ENCODE assay signal across 10 cellular contexts in the genomic region with DNA sequence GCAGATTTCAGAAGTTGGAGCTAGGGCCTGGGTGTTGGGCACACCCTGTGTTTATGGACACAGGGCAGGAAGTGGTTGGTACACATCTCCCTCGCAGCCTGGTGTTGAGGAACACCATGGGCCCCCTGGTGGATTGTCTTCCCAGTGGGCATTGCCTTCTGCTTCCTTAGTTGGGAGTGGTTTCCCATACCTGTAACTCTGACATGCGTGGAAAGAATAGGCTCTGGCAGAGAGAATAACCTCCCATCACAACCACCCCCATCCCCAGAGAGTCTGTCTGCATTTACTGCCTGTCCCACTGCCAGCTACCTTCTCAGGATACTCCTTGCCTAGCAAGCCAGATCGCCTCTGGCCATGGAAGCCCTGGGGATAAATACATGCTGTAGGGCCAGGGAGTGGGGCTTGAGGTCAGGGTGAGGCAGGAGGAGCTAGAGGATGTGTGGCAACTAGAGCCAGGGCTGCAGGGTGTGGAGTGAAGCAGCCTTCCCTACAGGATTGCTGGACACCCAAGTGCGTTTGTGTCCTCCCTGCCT. TPM values are rescaled to one million over a fixed set of nuclear protein-coding genes. Genes with fewer than 3 reads are reported as not detected.
DNase-seq lines count a peak whose midpoint lies in the region; ATAC-seq and TF ChIP-seq lines count a peak whose summit lies in the region.
"Had no signal": no experiment of that assay in that cellular context is flagged by ENCODE, and none has a peak within 500 bp of the region (broad histone marks: within the 10 kb centered on the region; RNA-seq: fewer than 3 reads in every experiment).

No MANE protein-coding gene starts in this region.

- H3K4ac ChIP-seq in IMR-90 (ENCODE audit: low read depth, low read length), result peak overlapping the region; percentile 73

- H3K4me2 ChIP-seq in IMR-90 (ENCODE audit: low read depth, low read length) (no peak overlapping the region), mammary epithelial cell (ENCODE audit: insufficient read depth, low read depth, low read length) (peak overlapping the region; percentile 71)

- no peak; the same call in 1 of the 2 replicates for TF ChIP-seq RAD21 in IMR-90 (IDR thresholded peaks at IDR 0.05; ENCODE audit: low read length)

- H3K4me1 ChIP-seq in IMR-90 (ENCODE audit: control insufficient read depth, insufficient read depth, low read length) (peaks cover 46% of the 10 kb centered on the region), mammary epithelial cell (ENCODE audit: insufficient read depth, low read length) (peaks cover 61% of the 10 kb centered on the region), right cardiac atrium (ENCODE audit: control insufficient read depth, insufficient read depth, low read length) (peaks cover 18% of the 10 kb centered on the region)

- peak; percentile 22 for DNase-seq in NCI-H748 (lab: John Stamatoyannopoulos, UW; ENCODE audit: unreplicated experiment)
- no peak for DNase-seq in NCI-H748 treated with DMSO at 0.1 percent for 48 hours (lab: John Stamatoyannopoulos, UW)
- DNase-seq in IMR-90, result no peak
- DNase-seq in mammary epithelial cell, result peak; percentile 58
- no peak for DNase-seq in osteocyte (ENCODE audit: extremely low spot score, unreplicated experiment)
- no peak for DNase-seq in right cardiac atrium
- no peak for DNase-seq in activated gamma-delta T cell treated with Interleukin-2 at 50 U/mL for 16 hours
- DNase-seq: activated T-cell treated with anti-CD3 and anti-CD28 coated beads for 4 hours, NCI-H187 treated with DMSO at 0.1 percent for 48 hours had no signal

- no CpG with 5 or more reads among the region's 4 CpGs for whole genome bisulfite sequencing in IMR-90 (ENCODE audit: extremely low coverage in 2 of 2, insufficient read length in 1 of 2), 2 experiments
- WGBS in mammary epithelial cell (ENCODE audit: low coverage, missing lambda C conversion rate), result 11% methylated on average over 4 of the region's 4 CpGs
- WGBS in right cardiac atrium, result 79% methylated on average over 4 of the region's 4 CpGs

- H2BK15ac ChIP-seq in IMR-90 (ENCODE audit: low read depth, low read length), result peak overlapping the region; percentile 33; the same call in 2 of the 3 replicates

- H3K79me2 ChIP-seq in mammary epithelial cell (ENCODE audit: insufficient read depth, low read length), result peaks cover 35% of the 10 kb centered on the region

- H4K8ac ChIP-seq in IMR-90 (ENCODE audit: low read depth in 2 of 2, low read length in 2 of 2), result peak overlapping the region in 1 of 2 experiments; percentile 54; a peak in 2 of 4 replicates

- TF ChIP-seq CTCF in IMR-90 (conservative IDR thresholded peaks at IDR 0.05; ENCODE audit: low read depth, low read length) (peak; percentile 20; the same call in 1 of the 2 replicates), mammary epithelial cell (conservative IDR thresholded peaks at IDR 0.05 in 1 of 2, IDR thresholded peaks at IDR 0.05 in 1 of 2; ENCODE audit: extremely low read depth in 1 of 2, insufficient read depth in 1 of 2, low read depth in 1 of 2, low read length in 2 of 2) (peak; percentile 39 to 52), osteocyte (IDR thresholded peaks at IDR 0.05) (peak; percentile 35)

- intact Hi-C loops in IMR-90 (cut with micrococcal nuclease), result loop anchor here (5.0 kb wide), 1 partner anchor 128 kb away; a partner anchor contains a TSS
- intact Hi-C loops in mammary epithelial cell (cut with micrococcal nuclease), result loop anchor here (2.0 to 5.0 kb wide), 2 partner anchors 69 to 323 kb away; a partner anchor contains a TSS
- intact Hi-C loops in right cardiac atrium (cut with DNase I), result loop anchor here in 1 of 4 donors (5.0 kb wide), 1 partner anchor 43 kb away; no protein-coding TSS in a partner anchor

- peaks cover 52% of the 10 kb centered on the region for H3K4me1 Mint-ChIP-seq in osteocyte (ENCODE audit: unreplicated experiment)

- dilution Hi-C loops in IMR-90 (cut with HindIII; ENCODE audit: low sequenced_read_pairs, unreplicated experiment) (no loop called here), mammary epithelial cell (cut with HindIII; ENCODE audit: low sequenced_read_pairs) (no loop called here)

- no peak overlapping the region for H3K18ac ChIP-seq in IMR-90 (ENCODE audit: low read depth, low read length)

- H3K27ac ChIP-seq in IMR-90 (ENCODE audit: insufficient read depth, low read length) (no peak overlapping the region), mammary epithelial cell (ENCODE audit: insufficient read depth, low read depth, low read length) (peak overlapping the region; percentile 78), right cardiac atrium (ENCODE audit: low read length) (no peak overlapping the region)

- H3K27me3 ChIP-seq in IMR-90 (ENCODE audit: control insufficient read depth, insufficient read depth, low read length) (no peaks in the 10 kb centered on the region), mammary epithelial cell (ENCODE audit: insufficient read depth, low read length) (no peaks in the 10 kb centered on the region), right cardiac atrium (ENCODE audit: control insufficient read depth, insufficient read depth) (no peaks in the 10 kb centered on the region)

- H4K91ac ChIP-seq in IMR-90 (ENCODE audit: insufficient read depth, low read depth, low read length), result peak overlapping the region; percentile 80

- H3K4me3 ChIP-seq in IMR-90 (ENCODE audit: insufficient read depth, low read depth, low read length) (no peak overlapping the region), mammary epithelial cell (replicated peaks in 1 of 3; ENCODE audit: insufficient read depth in 1 of 3, low read depth in 2 of 3, low read length in 3 of 3) (no peak overlapping the region), right cardiac atrium (ENCODE audit: low read length) (no peak overlapping the region)

- peak overlapping the region; percentile 30; the same call in 1 of the 2 replicates for H3K23ac ChIP-seq in IMR-90 (ENCODE audit: low read depth, low read length)

- no peak overlapping the region for H3K27ac Mint-ChIP-seq in osteocyte (ENCODE audit: unreplicated experiment)

- TF ChIP-seq POLR2A in IMR-90 (IDR thresholded peaks at IDR 0.05; ENCODE audit: low read depth, low read length), result no peak

- peak overlapping the region; percentile 71 for H2BK5ac ChIP-seq in IMR-90 (ENCODE audit: low read depth, low read length, poor library complexity, severe bottlenecking)

- ATAC-seq in IMR-90 (ENCODE audit: low read depth) (no peak), HG02981 (IDR thresholded peaks at IDR 0.05; ENCODE audit: unreplicated experiment) (no peak), right cardiac atrium (no peak)

- H3K9me3 Mint-ChIP-seq in osteocyte (ENCODE audit: unreplicated experiment), result no peaks in the 10 kb centered on the region

- H3K9ac ChIP-seq in IMR-90 (ENCODE audit: low read depth, low read length) (no peak overlapping the region), mammary epithelial cell (ENCODE audit: insufficient read depth, low read length) (peak overlapping the region; percentile 27)

- peak overlapping the region; percentile 38 for H2BK20ac ChIP-seq in IMR-90 (ENCODE audit: low read depth, low read length)

- peak overlapping the region; percentile 67 for H2AK9ac ChIP-seq in IMR-90 (replicated peaks; ENCODE audit: low read depth, low read length, poor library complexity)

- no peak overlapping the region for H3K4me3 Mint-ChIP-seq in osteocyte (ENCODE audit: unreplicated experiment)

- H3K79me1 ChIP-seq in IMR-90 (ENCODE audit: low read depth in 1 of 2, low read length in 2 of 2), result peaks cover 34 to 61% of the 10 kb centered on the region in 2 experiments

- peaks cover 15% of the 10 kb centered on the region for H3K36me3 Mint-ChIP-seq in osteocyte (ENCODE audit: unreplicated experiment)

- H2BK120ac ChIP-seq in IMR-90 (ENCODE audit: low read depth, low read length), result peak overlapping the region; percentile 75

- H3K9me3 ChIP-seq in IMR-90 (ENCODE audit: control insufficient read depth, insufficient read depth, low read length) (no peaks in the 10 kb centered on the region), mammary epithelial cell (replicated peaks; ENCODE audit: insufficient read depth, low read length) (no peaks in the 10 kb centered on the region), right cardiac atrium (ENCODE audit: control insufficient read depth, low read length) (no peaks in the 10 kb centered on the region)

- POLR2A ChIA-PET in IMR-90 (lab: Charles Lee; ENCODE audit: unreplicated experiment), result interaction anchor here (0.5 kb wide), 1 partner anchor 12 kb away, joined by 3 read pairs; no protein-coding TSS in a partner anchor

- H3K9me1 ChIP-seq in IMR-90 (ENCODE audit: insufficient read depth, low read length), result peaks cover 34% of the 10 kb centered on the region

- H4K20me1 ChIP-seq in IMR-90 (ENCODE audit: insufficient read depth, low read length) (peaks cover 22% of the 10 kb centered on the region; the same call in 1 of the 2 replicates), mammary epithelial cell (ENCODE audit: insufficient read depth, low read length) (no peaks in the 10 kb centered on the region)

- in situ Hi-C loops in IMR-90 (cut with MboI; ENCODE audit: low sequenced_read_pairs) (loop anchor here (5.0 to 10.0 kb wide), 2 partner anchors 33 to 51 kb away; no protein-coding TSS in a partner anchor), mammary epithelial cell (cut with MboI; ENCODE audit: low sequenced_read_pairs in 2 of 2) (loop anchor here (5.0 to 10.0 kb wide), 4 partner anchors 38 to 233 kb away; a partner anchor contains a TSS)

- H4K5ac ChIP-seq in IMR-90 (ENCODE audit: low read depth, low read length), result no peak overlapping the region

- H2AFZ ChIP-seq in IMR-90 (replicated peaks; ENCODE audit: low read length, poor library complexity), result peak overlapping the region; percentile 29
- H2AFZ ChIP-seq in mammary epithelial cell (ENCODE audit: low read depth, low read length), result no peak overlapping the region

- H3K56ac ChIP-seq in IMR-90 (ENCODE audit: extremely low read depth, insufficient read depth, low read length), result no peak overlapping the region

- H3K36me3 ChIP-seq in IMR-90 (ENCODE audit: control insufficient read depth, insufficient read depth, low read length), result peaks cover 20% of the 10 kb centered on the region
- H3K36me3 ChIP-seq in mammary epithelial cell (ENCODE audit: insufficient read depth, low read length), result peaks cover 12% of the 10 kb centered on the region

- CTCF ChIA-PET in IMR-90 (lab: Yijun Ruan, JAX), result interaction anchor here (0.5 to 3.3 kb wide), 4 partner anchors 11 to 43 kb away, joined by 3 to 17 read pairs (median 3); no protein-coding TSS in a partner anchor
- CTCF ChIA-PET in mammary epithelial cell (lab: Charles Lee; ENCODE audit: low non-redundant PET), result interaction anchor here (1.1 to 1.2 kb wide), 2 partner anchors 41 to 232 kb away, joined by 8 to 10 read pairs; no protein-coding TSS in a partner anchor

- H3K27me3 Mint-ChIP-seq in osteocyte (ENCODE audit: unreplicated experiment), result no peaks in the 10 kb centered on the region

- H2AK5ac ChIP-seq in IMR-90 (ENCODE audit: low read depth, low read length), result peak overlapping the region; percentile 57

- BruUV-seq in IMR-90 (replicated peaks; lab: Mats Ljungman, UMichigan) (no TSS peak), mammary epithelial cell (replicated peaks; lab: Mats Ljungman, UMichigan) (no TSS peak)

- H3K14ac ChIP-seq in IMR-90 (replicated peaks; ENCODE audit: low read depth, low read length), result 0 out of 2 replicates have a peak overlapping the region, but pooled peaks have one; percentile 27

RNA-seq across cellular contexts. Expression of a gene that starts 14.7 kb away (rescaled TPM):
- total RNA-seq in IMR-90 (2012; rRNA removed), result under 0.01 TPM in 2 replicates
- 0.23 and 0.31 TPM in 2 replicates for polyA plus RNA-seq in IMR-90 (2012; rRNA removed)
- 0.51 and 0.55 TPM in 2 replicates for polyA plus RNA-seq in IMR-90 (2012; cell fraction: cytosol; rRNA removed)
- 0.26 and 0.49 TPM in 2 replicates for polyA plus RNA-seq in IMR-90 (2012; cell fraction: nucleus; rRNA removed; ENCODE audit: low replicate concordance)
- 1 to 10 TPM in 1 of 2 donors, under 1 TPM in 1; 0.83 to 1.6 TPM for total RNA-seq in mammary epithelial cell
- polyA plus RNA-seq in mammary epithelial cell, result 0.75 TPM
- polyA minus RNA-seq in mammary epithelial cell, result not detected
- total RNA-seq in osteocyte, result 0.29 and 0.40 TPM in 2 replicates
- 1 to 10 TPM in 3 of 4 donors, under 1 TPM in 1; 0.82 to 2.5 (median 1.7) TPM for total RNA-seq in right cardiac atrium
- polyA plus RNA-seq in right cardiac atrium, result 1.1 TPM

RNA-seq across cellular contexts. Expression of a gene that starts 18.1 kb away (rescaled TPM):
- total RNA-seq in IMR-90 (2012; rRNA removed), result 12.2 and 12.5 TPM in 2 replicates
- polyA plus RNA-seq in IMR-90 (2012; rRNA removed), result 34.2 and 35.8 TPM in 2 replicates
- polyA plus RNA-seq in IMR-90 (2012; cell fraction: cytosol; rRNA removed), result 32.2 and 36.9 TPM in 2 replicates
- 136 and 192 TPM in 2 replicates for polyA plus RNA-seq in IMR-90 (2012; cell fraction: nucleus; rRNA removed; ENCODE audit: low replicate concordance)
- 10 to 100 TPM; 26.8 to 80.5 TPM for total RNA-seq in mammary epithelial cell
- polyA plus RNA-seq in mammary epithelial cell, result 34.1 TPM
- polyA minus RNA-seq in mammary epithelial cell, result 37.0 TPM
- total RNA-seq in osteocyte, result 38.7 and 42.8 TPM in 2 replicates
- total RNA-seq in right cardiac atrium, result 10 to 100 TPM; 17.2 to 23.9 (median 20.1) TPM
- polyA plus RNA-seq in right cardiac atrium, result 15.5 TPM

RNA-seq across cellular contexts. Expression of a gene that starts 21.3 kb away (rescaled TPM):
- total RNA-seq in IMR-90 (2012; rRNA removed), result 114 and 120 TPM in 2 replicates
- polyA plus RNA-seq in IMR-90 (2012; rRNA removed), result 193 and 207 TPM in 2 replicates
- polyA plus RNA-seq in IMR-90 (2012; cell fraction: cytosol; rRNA removed), result 112 and 320 TPM in 2 replicates
- 295 and 320 TPM in 2 replicates for polyA plus RNA-seq in IMR-90 (2012; cell fraction: nucleus; rRNA removed; ENCODE audit: low replicate concordance)
- 10 to 100 TPM; 71.2 to 83.8 TPM for total RNA-seq in mammary epithelial cell
- polyA plus RNA-seq in mammary epithelial cell, result 112 TPM
- 104 TPM for polyA minus RNA-seq in mammary epithelial cell
- total RNA-seq in osteocyte, result 148 and 151 TPM in 2 replicates
- 10 to 100 TPM; 70.3 to 84.1 (median 71.9) TPM for total RNA-seq in right cardiac atrium
- 95.0 TPM for polyA plus RNA-seq in right cardiac atrium

RNA-seq across cellular contexts. Expression of a gene that starts 21.4 kb away (rescaled TPM):
- total RNA-seq in IMR-90 (2012; rRNA removed) (69.4 and 72.6 TPM in 2 replicates), mammary epithelial cell (10 to 100 TPM; 28.2 to 50.5 TPM), osteocyte (27.9 and 32.8 TPM in 2 replicates), right cardiac atrium (10 to 100 TPM; 14.1 to 24.8 (median 15.6) TPM)
- polyA plus RNA-seq in IMR-90 (2012; rRNA removed) (46.1 and 48.4 TPM in 2 replicates), mammary epithelial cell (63.6 TPM), right cardiac atrium (13.9 TPM)
- 15.8 and 35.9 TPM in 2 replicates for polyA plus RNA-seq in IMR-90 (2012; cell fraction: cytosol; rRNA removed)
- polyA plus RNA-seq in IMR-90 (2012; cell fraction: nucleus; rRNA removed; ENCODE audit: low replicate concordance), result 38.4 and 105 TPM in 2 replicates
- 200 TPM for polyA minus RNA-seq in mammary epithelial cell

RNA-seq across cellular contexts. Expression of a gene that starts 40.1 kb away (rescaled TPM):
- total RNA-seq in IMR-90 (2012; rRNA removed), result 0.90 and 1.1 TPM in 2 replicates
- polyA plus RNA-seq in IMR-90 (2012; rRNA removed), result 2.8 and 3.0 TPM in 2 replicates
- polyA plus RNA-seq in IMR-90 (2012; cell fraction: cytosol; rRNA removed), result 5.5 and 6.7 TPM in 2 replicates
- 1.4 and 4.8 TPM in 2 replicates for polyA plus RNA-seq in IMR-90 (2012; cell fraction: nucleus; rRNA removed; ENCODE audit: low replicate concordance)
- total RNA-seq in mammary epithelial cell, result 10 to 100 TPM; 45.2 to 49.9 TPM
- 53.9 TPM for polyA plus RNA-seq in mammary epithelial cell
- polyA minus RNA-seq in mammary epithelial cell, result 51.4 TPM
- total RNA-seq in osteocyte, result 0.43 TPM in 1 of 2 replicates, not detected in the other
- total RNA-seq in right cardiac atrium, result under 1 TPM in 3 of 4 donors, not detected in 1; 0.42 to 0.49 (median 0.47) TPM
- 1.1 TPM for polyA plus RNA-seq in right cardiac atrium

Comparison
In these comparisons a context has a peak if more than half of its experiments do, and no peak if none do; other contexts are left out.
1. DNase-seq: peak in NCI-H748 (single experiment) and mammary epithelial cell (single experiment); none in NCI-H748 treated with DMSO at 0.1 percent for 48 hours (single experiment), IMR-90 (single experiment), osteocyte (single experiment), right cardiac atrium (0 of 3) and activated gamma-delta T cell treated with Interleukin-2 at 50 U/mL for 16 hours (single experiment).
2. Peak in every context shown above with its lines, with median percentiles within 50 percentile points of each other: CTCF ChIP-seq.